32 cellular contexts compared by ENCODE assay signal in genomic region chr7:141526115-141526514, GRCh38.
"Had no signal": no experiment of that assay in that cellular context is flagged by ENCODE, and none has a peak within 500 bp of the region (broad histone marks: within the 10 kb centered on the region; RNA-seq: fewer than 3 reads in every experiment).

No MANE protein-coding gene starts in this region.

- H3K9me3 ChIP-seq: adrenal gland, ascending aorta, body of pancreas, breast epithelium had no signal

- H3K27me3 ChIP-seq: adrenal gland, ascending aorta, body of pancreas, brain microvascular endothelial cell, breast epithelium, cardiac muscle cell had no signal

- H3K27ac ChIP-seq: adrenal gland, ascending aorta, body of pancreas, brain microvascular endothelial cell, breast epithelium, cardiac muscle cell had no signal

- ATAC-seq: activated naive CD4-positive, alpha-beta T cell treated with anti-CD3 and anti-CD28 coated beads, Interleukin-2, amount 50 U/mL, for 72 hours; activated naive CD8-positive, alpha-beta T cell treated with anti-CD3 and anti-CD28 coated beads, Interleukin-2, amount 50 U/mL, for 24 hours; activated T-cell treated with anti-CD3 and anti-CD28 coated beads, Interleukin-2, amount 50 U/mL, for 4 hours; activated T-cell treated with anti-CD3 and anti-CD28 coated beads, Interleukin-2, amount 50 U/mL, for 72 hours; activated T-helper 17 cell treated with anti-CD3 and anti-CD28 coated beads, Interleukin-2, amount 50 U/mL, for 72 hours; body of pancreas had no signal

- H3K4me1 ChIP-seq: adrenal gland, ascending aorta, body of pancreas, breast epithelium had no signal

- H3K4me3 ChIP-seq: adrenal gland, ascending aorta, body of pancreas, breast epithelium, cardiac muscle cell had no signal

- FAIRE-seq: astrocyte, bronchial epithelial cell had no signal

- DNase-seq: activated effector memory CD4-positive, alpha-beta T cell treated with anti-CD3 and anti-CD28 coated beads, Interleukin-2, amount 50 U/mL, for 16 hours; activated effector memory CD4-positive, alpha-beta T cell treated with Interleukin-2 at 50 U/mL for 16 hours; activated gamma-delta T cell; activated gamma-delta T cell treated with Interleukin-2 at 50 U/mL for 16 hours; activated naive CD4-positive, alpha-beta T cell; activated naive CD4-positive, alpha-beta T cell treated with anti-CD3 and anti-CD28 coated beads for 36 hours; activated naive CD4-positive, alpha-beta T cell treated with anti-CD3 and anti-CD28 coated beads, Interleukin-2, amount 10 ng/mL, durations not matched to agents 7 days and 5 days; activated naive CD4-positive, alpha-beta T cell treated with anti-CD3 and anti-CD28 coated beads, Interleukin-2, amount 50 U/mL, for 16 hours; activated naive CD4-positive, alpha-beta T cell treated with Interleukin-2 at 50 U/mL for 16 hours; activated naive CD8-positive, alpha-beta T cell treated with anti-CD3 and anti-CD28 coated beads for 36 hours; activated naive CD8-positive, alpha-beta T cell treated with anti-CD3 and anti-CD28 coated beads, Interleukin-2, amount 10 ng/mL, durations not matched to agents 7 days and 5 days; activated naive CD8-positive, alpha-beta T cell treated with anti-CD3 and anti-CD28 coated beads, Interleukin-2, amount 50 U/mL, for 24 hours; activated T-cell treated with anti-CD3 and anti-CD28 coated beads, Interleukin-2, amount 50 U/mL, for 4 hours; activated T-cell treated with anti-CD3 and anti-CD28 coated beads, Interleukin-2, amount 50 U/mL, for 48 hours; activated T-cell treated with anti-CD3 and anti-CD28 coated beads, Interleukin-2, amount 50 U/mL, for 72 hours; adrenal gland; amniotic stem cell; amygdala; anterior cingulate cortex; aorta; body of pancreas; brain microvascular endothelial cell; caudate nucleus; central memory CD4-positive, alpha-beta T cell; cerebellar nuclear complex had no signal

- H3K36me3 ChIP-seq: adrenal gland, ascending aorta, brain microvascular endothelial cell, breast epithelium, cardiac muscle cell had no signal
